Comparison of ENCODE assay signal across 8 cellular contexts in genomic region chr10:123994417-123995081, GRCh38.
DNase-seq lines count a peak whose midpoint lies in the region; ATAC-seq, FAIRE-seq and TF ChIP-seq lines count a peak whose summit lies in the region.

No MANE protein-coding gene starts in this region.

- no peaks in the 10 kb centered on the region for H3K9me3 ChIP-seq in RWPE2 (ENCODE audit: severe bottlenecking)
- H3K9me3 ChIP-seq in stomach smooth muscle (ENCODE audit: control insufficient read depth in 2 of 2, low read length in 2 of 2), result no peaks in the 10 kb centered on the region

- no peak overlapping the region for H3K27ac ChIP-seq in 22Rv1
- H3K27ac ChIP-seq in RWPE2 (ENCODE audit: poor library complexity, severe bottlenecking), result peak overlapping the region; percentile 94
- peak overlapping the region; percentile 55 for H3K27ac ChIP-seq in stomach smooth muscle (ENCODE audit: low read length)

- FAIRE-seq in frontal cortex (lab: Jason Lieb, UNC), result no peak

- DNase-seq in GM13977 (ENCODE audit: low spot score), result peak; percentile 90
- peak; percentile 38 for DNase-seq in Jurkat, Clone E6-1 (ENCODE audit: low read depth, low spot score)
- peak; percentile 93 for DNase-seq in RWPE2 (ENCODE audit: low spot score)
- DNase-seq in activated gamma-delta T cell treated with anti-CD3 and anti-CD28 coated beads, Interleukin-2, amount 50 U/mL, for 16 hours (ENCODE audit: low read depth), result peak; percentile 69
- peak; percentile 87 to 91 for DNase-seq in frontal cortex (ENCODE audit: low spot score in 2 of 2)
- DNase-seq in non-pigmented ciliary epithelial cell (ENCODE audit: low read depth), result peak; percentile 56

- peaks cover 8% of the 10 kb centered on the region for H3K27me3 ChIP-seq in RWPE2 (ENCODE audit: insufficient read depth, poor library complexity, severe bottlenecking)
- H3K27me3 ChIP-seq in stomach smooth muscle (ENCODE audit: control insufficient read depth in 1 of 2, insufficient read depth in 2 of 2, low read length in 2 of 2), result peaks cover 2 to 6% of the 10 kb centered on the region in 2 donors

- in situ Hi-C loops in GM13977 (cut with MboI; ENCODE audit: low pct_unique_long_range_greater_than_20kb, low sequenced_read_pairs, unreplicated experiment), result loop anchor here (5.0 kb wide), 1 partner anchor 393 kb away; no protein-coding TSS in a partner anchor

- H3K9ac ChIP-seq in stomach smooth muscle (ENCODE audit: low read length in 2 of 2), result peak overlapping the region in 1 of 2 donors; percentile 21

- ATAC-seq in RWPE2 (ENCODE audit: low read depth), result peak; percentile 66

- TF ChIP-seq CTCF in 22Rv1 (IDR thresholded peaks at IDR 0.05), result peak; percentile 92
- peak; percentile 98 for TF ChIP-seq CTCF in GM13977 (IDR thresholded peaks at IDR 0.05; ENCODE audit: extremely low read depth, insufficient read depth, missing control alignments)
- peak; percentile 96 for TF ChIP-seq CTCF in RWPE2 (IDR thresholded peaks at IDR 0.05; ENCODE audit: poor library complexity, severe bottlenecking)

- H3K4me1 ChIP-seq in RWPE2 (ENCODE audit: insufficient read depth, poor library complexity, severe bottlenecking) (peaks cover 29% of the 10 kb centered on the region), stomach smooth muscle (ENCODE audit: control insufficient read depth, insufficient read depth, low read length) (peaks cover 35% of the 10 kb centered on the region)

- H3K4me3 ChIP-seq in Jurkat, Clone E6-1 (ENCODE audit: low read length), result peak overlapping the region; percentile 45
- H3K4me3 ChIP-seq in RWPE2 (ENCODE audit: severe bottlenecking) (peak overlapping the region; percentile 14), stomach smooth muscle (ENCODE audit: low read length in 2 of 2) (peak overlapping the region; percentile 45 to 64)

- H3K36me3 ChIP-seq in RWPE2 (ENCODE audit: low read depth) (no peaks in the 10 kb centered on the region), stomach smooth muscle (ENCODE audit: control insufficient read depth in 2 of 2, insufficient read depth in 2 of 2, low read length in 2 of 2) (no peaks in the 10 kb centered on the region)

Comparison
In these comparisons a context has a peak if more than half of its experiments do, and no peak if none do; other contexts are left out.
1. DNase-seq: peak in every context shown above with its lines; median percentile 93 in RWPE2; 90 in GM13977; 89 in frontal cortex; 69 in activated gamma-delta T cell treated with anti-CD3 and anti-CD28 coated beads, Interleukin-2, amount 50 U/mL, for 16 hours; 56 in non-pigmented ciliary epithelial cell; 38 in Jurkat, Clone E6-1.